ENCODE assay signal across 27 cellular contexts in genomic region chr5:169770109-169770508, GRCh38.
"Had no signal": no experiment of that assay in that cellular context is flagged by ENCODE, and none has a peak within 500 bp of the region (broad histone marks: within the 10 kb centered on the region; RNA-seq: fewer than 3 reads in every experiment).

No MANE protein-coding gene starts in this region.

- H3K27me3 ChIP-seq: colonic mucosa, gastrocnemius medialis, heart left ventricle, hepatocyte, neural progenitor cell, right atrium auricular region, testis, tibial artery had no signal

- H3K4me1 Mint-ChIP-seq: nephron, neural progenitor cell had no signal

- H3K36me3 ChIP-seq: colonic mucosa, gastrocnemius medialis, lower lobe of right lung, neural progenitor cell, right atrium auricular region, tibial artery had no signal

- H3K9me3 Mint-ChIP-seq: dendritic cell treated with granulocyte-macrophage colony-stimulating factor and Interleukin-4, amounts not matched to agents 40 ng/mL and 50 ng/mL, for 4 days; endodermal cell; nephron; stimulated activated memory B cell treated with anti-CD40 and anti-IgM and Interleukin-4, amounts not matched to agents 10 μg/mL and 1 μg/mL and 100 μg/mL, for 72 hours had no signal

- H3K4me3 Mint-ChIP-seq: dendritic cell treated with granulocyte-macrophage colony-stimulating factor and Interleukin-4, amounts not matched to agents 40 ng/mL and 50 ng/mL, for 4 days; endodermal cell; nephron; neural progenitor cell; stimulated activated memory B cell treated with anti-CD40 and anti-IgM and Interleukin-4, amounts not matched to agents 10 μg/mL and 1 μg/mL and 100 μg/mL, for 72 hours; type B pancreatic cell had no signal

- H3K4me1 ChIP-seq: colonic mucosa, gastrocnemius medialis, lower lobe of right lung, neural progenitor cell, right atrium auricular region, tibial artery had no signal

- ATAC-seq: esophagus mucosa; gastrocnemius medialis; heart left ventricle; left ventricle myocardium superior; lower lobe of right lung; sciatic nerve; stimulated activated memory B cell treated with anti-CD40 and anti-IgM and Interleukin-4, amounts not matched to agents 10 μg/mL and 1 μg/mL and 100 μg/mL, for 72 hours; stimulated activated naive CD8-positive, alpha-beta T cell treated with anti-CD3 and anti-CD28 coated beads, Interleukin-15, Interleukin-2, amounts not matched to agents 100 U/mL and 50 U/mL, for 24 hours had no signal

- H3K9ac ChIP-seq: neural progenitor cell, parathyroid adenoma had no signal

- H3K4me2 ChIP-seq: hepatocyte, neural progenitor cell had no signal

- H3K27ac ChIP-seq: colonic mucosa, epithelial cell of prostate, gastrocnemius medialis, heart left ventricle, hepatocyte, lower lobe of right lung, neural progenitor cell, parathyroid adenoma, right atrium auricular region, tibial artery had no signal

- H3K79me2 ChIP-seq: hepatocyte, parathyroid adenoma had no signal

- H3K27me3 Mint-ChIP-seq: dendritic cell treated with granulocyte-macrophage colony-stimulating factor and Interleukin-4, amounts not matched to agents 40 ng/mL and 50 ng/mL, for 4 days; stimulated activated memory B cell treated with anti-CD40 and anti-IgM and Interleukin-4, amounts not matched to agents 10 μg/mL and 1 μg/mL and 100 μg/mL, for 72 hours had no signal

- H3K27ac Mint-ChIP-seq: dendritic cell treated with granulocyte-macrophage colony-stimulating factor and Interleukin-4, amounts not matched to agents 40 ng/mL and 50 ng/mL, for 4 days; endodermal cell; nephron; neural progenitor cell; progenitor cell of endocrine pancreas; type B pancreatic cell had no signal

- H3K36me3 Mint-ChIP-seq: neural progenitor cell, type B pancreatic cell had no signal

- H3K9me3 ChIP-seq: colonic mucosa, gastrocnemius medialis, heart left ventricle, lower lobe of right lung, right atrium auricular region, testis, tibial artery had no signal

- DNase-seq: colonic mucosa; effector CD8-positive, alpha-beta T cell; endodermal cell; foreskin fibroblast; gastrocnemius medialis; heart left ventricle; left ventricle myocardium superior; lower lobe of right lung; stimulated activated CD4-positive, alpha-beta T cell treated with anti-CD3 and anti-CD28 coated beads, Interleukin-2, amount 100 ng/mL, for 24 hours; stimulated activated CD4-positive, alpha-beta T cell treated with anti-CD3 and anti-CD28 coated beads, Interleukin-4, amount 100 ng/mL, for 4 hours; stimulated activated naive CD8-positive, alpha-beta T cell treated with anti-CD3 and anti-CD28 coated beads, Interleukin-15, Interleukin-2, amounts not matched to agents 100 U/mL and 50 U/mL, for 24 hours; substantia nigra; testis; tibial artery had no signal

- FAIRE-seq: islet of Langerhans had no signal

- H2AFZ ChIP-seq: hepatocyte, neural progenitor cell, parathyroid adenoma had no signal

- H3K4me3 ChIP-seq: colonic mucosa, gastrocnemius medialis, heart left ventricle, hepatocyte, lower lobe of right lung, neural progenitor cell, right atrium auricular region, testis, tibial artery had no signal
